Comparison of ENCODE assay signal across 20 cellular contexts in genomic region chr22:42562684-42563083, GRCh38. TPM values are rescaled to one million over a fixed set of nuclear protein-coding genes. Genes with fewer than 3 reads are reported as not detected.
A peak's percentile ranks its signal among the peaks of the same experiment; 100 is the strongest.
DNase-seq lines count a peak whose midpoint lies in the region; ATAC-seq and TF ChIP-seq lines count a peak whose summit lies in the region.
"Had no signal": no experiment of that assay in that cellular context is flagged by ENCODE, and none has a peak within 500 bp of the region (broad histone marks: within the 10 kb centered on the region; RNA-seq: fewer than 3 reads in every experiment).

No MANE protein-coding gene starts in this region.

- TF ChIP-seq CTCF in AG04450 (IDR thresholded peaks at IDR 0.05; ENCODE audit: low read depth, low read length), result no peak
- TF ChIP-seq CTCF in Calu3 (IDR thresholded peaks at IDR 0.05; ENCODE audit: unreplicated experiment), result no peak
- no peak for TF ChIP-seq CTCF in WERI-Rb-1 (IDR thresholded peaks at IDR 0.05; ENCODE audit: low read depth, low read length)

- BruUV-seq in Calu3 (replicated peaks; lab: Mats Ljungman, UMichigan), result no TSS peak

- H3K27me3 Mint-ChIP-seq in Calu3 (ENCODE audit: unreplicated experiment) (no peaks in the 10 kb centered on the region), naive B cell (no peaks in the 10 kb centered on the region)
- H3K27me3 Mint-ChIP-seq: activated T-helper 17 cell treated with anti-CD3 and anti-CD28 coated beads, Interleukin-2, amount 50 U/mL, for 72 hours had no signal

- H3K36me3 Mint-ChIP-seq in Calu3 (ENCODE audit: insufficient read depth, unreplicated experiment), result peaks cover 22% of the 10 kb centered on the region
- H3K36me3 Mint-ChIP-seq in naive B cell, result no peaks in the 10 kb centered on the region

- H3K27ac ChIP-seq in AG04450 (ENCODE audit: low read depth, low read length) (peak overlapping the region; percentile 21), WERI-Rb-1 (no peak overlapping the region)
- H3K27ac ChIP-seq: GM23248, PC-9 had no signal

- DNase-seq in AG04450 (ENCODE audit: low read depth, low spot score) (no peak), Calu3 (no peak), WERI-Rb-1 (peak; percentile 61), naive B cell (no peak), MV-4-11 (lab: John Stamatoyannopoulos, UW) (no peak), SKM-1 (lab: John Stamatoyannopoulos, UW; ENCODE audit: unreplicated experiment) (no peak)
- DNase-seq: activated CD4-positive, alpha-beta T cell treated with anti-CD3 and anti-CD28 coated beads for 1 hour; Caco-2; dermis blood vessel endothelial cell; GM23248; midbrain; NCI-H1092 treated with DMSO at 0.1 percent for 48 hours; NCI-H2081 treated with DMSO at 0.1 percent for 48 hours; NCI-H524 treated with DMSO at 0.1 percent for 48 hours; PC-9; T-helper 9 cell; thyroid gland had no signal

- no peaks in the 10 kb centered on the region for H3K9me3 Mint-ChIP-seq in Calu3 (ENCODE audit: low read depth, unreplicated experiment)
- no peaks in the 10 kb centered on the region for H3K9me3 Mint-ChIP-seq in naive B cell
- H3K9me3 Mint-ChIP-seq: activated T-helper 17 cell treated with anti-CD3 and anti-CD28 coated beads, Interleukin-2, amount 50 U/mL, for 72 hours had no signal

- H3K36me3 ChIP-seq in WERI-Rb-1, result peaks cover 19% of the 10 kb centered on the region
- H3K36me3 ChIP-seq: thyroid gland had no signal

- intact Hi-C loops in Calu3 (cut with micrococcal nuclease; ENCODE audit: unreplicated experiment), result no loop called here

- H3K4me3 ChIP-seq in AG04450 (ENCODE audit: low read depth, low read length), result no peak overlapping the region
- no peak overlapping the region for H3K4me3 ChIP-seq in WERI-Rb-1 (ENCODE audit: low read depth, low read length)
- H3K4me3 ChIP-seq: GM23248, PC-9, thyroid gland had no signal

- H3K9me3 ChIP-seq in AG04450 (ENCODE audit: control insufficient read depth, insufficient read depth, low read length), result no peaks in the 10 kb centered on the region
- H3K9me3 ChIP-seq in WERI-Rb-1 (ENCODE audit: severe bottlenecking), result peaks cover 4% of the 10 kb centered on the region
- H3K9me3 ChIP-seq: Caco-2, thyroid gland had no signal

- H3K27ac Mint-ChIP-seq in Calu3 (ENCODE audit: unreplicated experiment), result peak overlapping the region; percentile 55
- H3K27ac Mint-ChIP-seq in naive B cell, result peak overlapping the region; percentile 33 to 87 (median 80)

- H3K4me1 Mint-ChIP-seq in Calu3 (ENCODE audit: low read depth, unreplicated experiment), result no peaks in the 10 kb centered on the region
- peaks cover 16 to 26% (median 21%) of the 10 kb centered on the region in 3 donors for H3K4me1 Mint-ChIP-seq in naive B cell
- H3K4me1 Mint-ChIP-seq: activated T-helper 17 cell treated with anti-CD3 and anti-CD28 coated beads, Interleukin-2, amount 50 U/mL, for 72 hours had no signal

- POLR2A ChIA-PET in AG04450 (lab: Yijun Ruan, JAX), result interaction anchor here (0.6 kb wide), 1 partner anchor 54 kb away, joined by 9 read pairs; no protein-coding TSS in a partner anchor

- H3K4me3 Mint-ChIP-seq in Calu3 (ENCODE audit: low read depth, unreplicated experiment) (no peak overlapping the region), naive B cell (peak overlapping the region in 7 of 8 donors; percentile 15 to 89 (median 72))
- H3K4me3 Mint-ChIP-seq: activated T-helper 17 cell treated with anti-CD3 and anti-CD28 coated beads, Interleukin-2, amount 50 U/mL, for 72 hours had no signal

- CTCF ChIA-PET in AG04450 (lab: Charles Lee), result no interaction called here
- CTCF ChIA-PET in Calu3 (lab: Charles Lee), result no interaction called here

- H3K27me3 ChIP-seq in AG04450 (ENCODE audit: control insufficient read depth, insufficient read depth, low read length) (no peaks in the 10 kb centered on the region), WERI-Rb-1 (ENCODE audit: insufficient read depth, low read depth, severe bottlenecking) (no peaks in the 10 kb centered on the region)
- H3K27me3 ChIP-seq: thyroid gland had no signal

- peak in 1 of 2 donors; percentile 5 for ATAC-seq in naive B cell (ENCODE audit: low read depth in 2 of 2)
- no peak for ATAC-seq in GM18909 (IDR thresholded peaks at IDR 0.05; ENCODE audit: poor library complexity, unreplicated experiment)
- ATAC-seq: activated T-helper 17 cell treated with anti-CD3 and anti-CD28 coated beads, Interleukin-2, amount 50 U/mL, for 72 hours had no signal

RNA-seq across cellular contexts. Expression of gene SERHL2, which starts 8.9 kb away (rescaled TPM):
- 6.6 and 9.0 TPM in 2 replicates for polyA plus RNA-seq in AG04450 (2011; rRNA removed)
- polyA minus RNA-seq in AG04450 (2011; rRNA and poly(A)+ RNA removed), result 1.7 and 2.8 TPM in 2 replicates
- 0.45 and 0.76 TPM in 2 replicates for total RNA-seq in Calu3 (2022)
- 1 to 10 TPM in 5 of 6 donors, not detected in 1; 4.8 to 8.4 (median 5.6) TPM for polyA plus RNA-seq in naive B cell (ENCODE audit: low read depth in 6 of 6)
- total RNA-seq: HT-29 had no signal

RNA-seq across cellular contexts. Expression of gene RRP7A, which starts 43.1 kb away (rescaled TPM):
- polyA plus RNA-seq in AG04450 (2011; rRNA removed), result 17.4 and 21.8 TPM in 2 replicates
- 12.4 and 13.1 TPM in 2 replicates for polyA minus RNA-seq in AG04450 (2011; rRNA and poly(A)+ RNA removed)
- 64.7 and 71.4 TPM in 2 replicates for total RNA-seq in Calu3 (2022)
- 10 to 100 TPM; 32.1 to 95.4 (median 71.6) TPM for polyA plus RNA-seq in naive B cell (ENCODE audit: low read depth in 6 of 6)

RNA-seq across cellular contexts. Expression of gene POLDIP3, which starts 52.0 kb away (rescaled TPM):
- polyA plus RNA-seq in AG04450 (2011; rRNA removed), result 50.6 and 55.7 TPM in 2 replicates
- polyA minus RNA-seq in AG04450 (2011; rRNA and poly(A)+ RNA removed), result 40.2 and 47.8 TPM in 2 replicates
- 59.4 and 60.1 TPM in 2 replicates for total RNA-seq in Calu3 (2022)
- 100 to 1,000 TPM in 1 of 6 donors, 10 to 100 TPM in 5; 61.2 to 106 (median 81.3) TPM for polyA plus RNA-seq in naive B cell (ENCODE audit: low read depth in 6 of 6)
